ENCODE assay signal across 8 cellular contexts in genomic region chr7:118214833-118215182, GRCh38. TPM values are rescaled to one million over a fixed set of nuclear protein-coding genes. Genes with fewer than 3 reads are reported as not detected.
DNase-seq lines count a peak whose midpoint lies in the region; ATAC-seq, FAIRE-seq and TF ChIP-seq lines count a peak whose summit lies in the region.

No MANE protein-coding gene starts in this region.

- no peak for TF ChIP-seq RAD21 in A549 (conservative IDR thresholded peaks at IDR 0.05 in 1 of 2, IDR thresholded peaks at IDR 0.05 in 1 of 2)

- ATAC-seq in A549 (peak; percentile 32 to 48; a peak in 4 of 6 replicates), GM21360 (IDR thresholded peaks at IDR 0.05; ENCODE audit: unreplicated experiment) (peak; percentile 16), Panc1 (no peak; the same call in 1 of the 2 replicates), heart right ventricle (peak in 1 of 8 donors; percentile 7), upper lobe of right lung (no peak)

- intact Hi-C loops in Panc1 (cut with micrococcal nuclease; ENCODE audit: unreplicated experiment) (no loop called here), heart right ventricle (cut with DNase I) (no loop called here), upper lobe of right lung (cut with DNase I) (no loop called here)

- H3K4me3 ChIP-seq in A549 (peak overlapping the region; percentile 63), Panc1 (ENCODE audit: low read depth in 2 of 2, low read length in 2 of 2) (peak overlapping the region; percentile 63 to 67), heart right ventricle (peak overlapping the region; percentile 29 to 62 (median 59)), upper lobe of right lung (peak overlapping the region; percentile 60)

- peak overlapping the region; percentile 98 for H3K4me2 ChIP-seq in A549

- H3K27me3 ChIP-seq in Panc1 (ENCODE audit: control insufficient read depth, insufficient read depth, low read length) = no peaks in the 10 kb centered on the region
- peaks cover 0 to 9% (median 0%) of the 10 kb centered on the region in 7 donors for H3K27me3 ChIP-seq in heart right ventricle
- H3K27me3 ChIP-seq in upper lobe of right lung = no peaks in the 10 kb centered on the region

- no peaks in the 10 kb centered on the region for H3K36me3 ChIP-seq in Panc1 (ENCODE audit: control insufficient read depth, insufficient read depth, low read length)
- no peaks in the 10 kb centered on the region for H3K36me3 ChIP-seq in heart right ventricle
- no peaks in the 10 kb centered on the region for H3K36me3 ChIP-seq in upper lobe of right lung

- no peaks in the 10 kb centered on the region for H3K9me3 ChIP-seq in A549
- H3K9me3 ChIP-seq in Panc1 (ENCODE audit: control insufficient read depth, insufficient read depth, low read depth, low read length) = no peaks in the 10 kb centered on the region
- no peaks in the 10 kb centered on the region for H3K9me3 ChIP-seq in heart right ventricle
- H3K9me3 ChIP-seq in upper lobe of right lung = no peaks in the 10 kb centered on the region

- CTCF ChIA-PET in A549 (lab: Yijun Ruan, JAX) = no interaction called here
- CTCF ChIA-PET in Panc1 (lab: Charles Lee) = no interaction called here

- POLR2A ChIA-PET in A549 (lab: Yijun Ruan, JAX) (no interaction called here), Panc1 (lab: Charles Lee) (no interaction called here)

- TF ChIP-seq POLR2A in A549 (IDR thresholded peaks at IDR 0.05; ENCODE audit: low read length) = no peak

- H3K4me1 ChIP-seq in A549 (0 out of 3 replicates have a peak, but pooled peaks cover 6% of the 10 kb centered on the region), Panc1 (ENCODE audit: control insufficient read depth, insufficient read depth, low read length) (no peaks in the 10 kb centered on the region), heart right ventricle (peaks cover 0 to 10% (median 0%) of the 10 kb centered on the region in 9 donors), upper lobe of right lung (no peaks in the 10 kb centered on the region)

- TF ChIP-seq EP300 in A549 (IDR thresholded peaks at IDR 0.05) = no peak

- 66% methylated on average over 3 of the region's 3 CpGs for WGBS in A549 (ENCODE audit: missing lambda C conversion rate)
- whole genome bisulfite sequencing in heart right ventricle, 2 donors = 41 to 47% methylated on average over 3 of the region's 3 CpGs

- BruUV-seq in Panc1 (replicated peaks; lab: Mats Ljungman, UMichigan) = no TSS peak

- DNase-seq in A549 (ENCODE audit: low read depth in 1 of 2, low spot score in 1 of 2) (peak in 1 of 2 experiments; percentile 3), Panc1 (ENCODE audit: low read depth, low spot score) (no peak), heart right ventricle (no peak), upper lobe of right lung (no peak), KG1 (lab: John Stamatoyannopoulos, UW) (no peak), KBM-7 (no peak)
- no peak for DNase-seq in stimulated activated CD4-positive, alpha-beta T cell treated with anti-CD3 and anti-CD28 coated beads, Interleukin-1b, Interleukin-23, amount 100 ng/mL, for 48 hours

- TF ChIP-seq CTCF in A549 (IDR thresholded peaks at IDR 0.05) (no peak), Panc1 (IDR thresholded peaks at IDR 0.05) (no peak), heart right ventricle (IDR thresholded peaks at IDR 0.05) (no peak), upper lobe of right lung (IDR thresholded peaks at IDR 0.05) (no peak)

- peak overlapping the region; percentile 71 to 82 for H3K27ac ChIP-seq in A549
- peak overlapping the region; percentile 18; the same call in 1 of the 2 replicates for H3K27ac ChIP-seq in Panc1 (ENCODE audit: low read length)
- peak overlapping the region in 2 of 10 donors; percentile 37 to 65 for H3K27ac ChIP-seq in heart right ventricle
- no peak overlapping the region for H3K27ac ChIP-seq in upper lobe of right lung

- FAIRE-seq in A549 (lab: Jason Lieb, UNC) = no peak

- in situ Hi-C loops in Panc1 (cut with HindIII; ENCODE audit: low pct_unique_long_range_greater_than_20kb, low sequenced_read_pairs) (no loop called here), KBM-7 (cut with MboI; ENCODE audit: low pct_unique_long_range_greater_than_20kb, low sequenced_read_pairs) (no loop called here)

TF ChIP-seq in A549, 52 proteins besides CTCF, POLR2A, EP300 and RAD21:
- TF ChIP-seq JUN (IDR thresholded peaks at IDR 0.05) = no peak
- no peak for TF ChIP-seq NR3C1 (IDR thresholded peaks at IDR 0.05)
- no peak for TF ChIP-seq MAFK (IDR thresholded peaks at IDR 0.05; ENCODE audit: partially characterized antibody)
- TF ChIP-seq USF2 (IDR thresholded peaks at IDR 0.05) = no peak
- TF ChIP-seq E2F6 (IDR thresholded peaks at IDR 0.05; ENCODE audit: borderline replicate concordance, low read depth) = no peak
- no peak for TF ChIP-seq MAZ (IDR thresholded peaks at IDR 0.05; ENCODE audit: borderline replicate concordance, low read depth, low read length)
- no peak for TF ChIP-seq CHD4 (IDR thresholded peaks at IDR 0.05; ENCODE audit: borderline replicate concordance)
- TF ChIP-seq RARB (CRISPR knock-in tag; IDR thresholded peaks at IDR 0.05) = no peak
- TF ChIP-seq TFCP2L1 (CRISPR knock-in tag; IDR thresholded peaks at IDR 0.05) = no peak
- TF ChIP-seq ZNF302 (CRISPR knock-in tag; IDR thresholded peaks at IDR 0.05) = no peak
- TF ChIP-seq BCL3 (IDR thresholded peaks at IDR 0.05) = no peak
- no peak for TF ChIP-seq EHMT2 (IDR thresholded peaks at IDR 0.05; ENCODE audit: low read depth)
- TF ChIP-seq CBX8 (IDR thresholded peaks at IDR 0.05) = no peak
- no peak for TF ChIP-seq ELK1 (IDR thresholded peaks at IDR 0.05; ENCODE audit: low read depth, low read length)
- TF ChIP-seq PHF8 (IDR thresholded peaks at IDR 0.05; ENCODE audit: borderline replicate concordance, low read depth) = no peak
- TF ChIP-seq TP53 (CRISPR knock-in tag; IDR thresholded peaks at IDR 0.05) = no peak
- TF ChIP-seq KDM5A (IDR thresholded peaks at IDR 0.05) = no peak
- no peak for TF ChIP-seq SREBF2 (IDR thresholded peaks at IDR 0.05)
- no peak for TF ChIP-seq BHLHE40 (IDR thresholded peaks at IDR 0.05; ENCODE audit: low read depth, low read length)
- TF ChIP-seq CHD2 (IDR thresholded peaks at IDR 0.05; ENCODE audit: low read length, partially characterized antibody) = no peak

RNA-seq across cellular contexts. Expression of gene ANKRD7, which starts 9.7 kb away (rescaled TPM):
- 0.45 and 0.59 TPM in 2 replicates for polyA plus RNA-seq in A549 (2011; rRNA removed)
- 0.09 TPM in 1 of 2 replicates, not detected in the other for polyA plus RNA-seq in A549 (2012; cell fraction: cytosol; rRNA removed)
- polyA plus RNA-seq in A549 (2012; cell fraction: nucleus; rRNA removed) = 0.04 TPM in 1 of 2 replicates, not detected in the other
- 0.63 to 0.83 TPM (median 0.70 TPM) in 3 replicates for polyA plus RNA-seq in A549 (2017; fragmentation: RNase III; extraction: RNeasy Plus Mini Kit Qiagen cat#74134 plus additional on column Dnase treatment)
- 0.54 and 1.2 TPM in 2 replicates for polyA minus RNA-seq in A549 (2011; rRNA and poly(A)+ RNA removed)
- total RNA-seq in Panc1 (2021; ENCODE audit: unreplicated experiment) = 1.0 TPM
- 0.64 TPM for polyA plus RNA-seq in Panc1 (2012; ENCODE audit: insufficient read length)
- 1 to 10 TPM in 3 of 10 donors, under 1 TPM in 3, not detected in 4; 0.30 to 1.8 (median 1.2) TPM for total RNA-seq in heart right ventricle
- under 1 TPM; 0.07 to 0.88 TPM for polyA plus RNA-seq in heart right ventricle
- not detected for total RNA-seq in upper lobe of right lung

RNA-seq across cellular contexts. Expression of gene LSM8, which starts 30.8 kb away (rescaled TPM):
- polyA plus RNA-seq in A549 (2011; rRNA removed) (46.2 and 63.6 TPM in 2 replicates), A549 (2017; fragmentation: RNase III; extraction: RNeasy Plus Mini Kit Qiagen cat#74134 plus additional on column Dnase treatment) (134 to 148 TPM (median 142 TPM) in 3 replicates), heart right ventricle (10 to 100 TPM; 16.2 to 24.0 TPM)
- 36.6 and 47.3 TPM in 2 replicates for polyA plus RNA-seq in A549 (2012; cell fraction: cytosol; rRNA removed)
- 19.1 and 37.7 TPM in 2 replicates for polyA plus RNA-seq in A549 (2012; cell fraction: nucleus; rRNA removed)
- polyA minus RNA-seq in A549 (2011; rRNA and poly(A)+ RNA removed) = 9.1 and 16.1 TPM in 2 replicates
- total RNA-seq in Panc1 (2021; ENCODE audit: unreplicated experiment) (27.9 TPM), heart right ventricle (10 to 100 TPM; 12.6 to 23.9 (median 19.5) TPM), upper lobe of right lung (28.3 TPM)
- 30.9 TPM for polyA plus RNA-seq in Panc1 (2012; ENCODE audit: insufficient read length)

Comparison
In these comparisons a context has a peak if more than half of its experiments do, and no peak if none do; other contexts are left out.
1. ATAC-seq: peak in A549 (2 of 2) and GM21360 (single experiment); none in Panc1 (single experiment) and upper lobe of right lung (single experiment).
2. Peak in every context shown above with its lines, with median percentiles within 50 percentile points of each other: H3K4me3 ChIP-seq.